ENCODE assay signal across 7 cellular contexts in the genomic region with DNA sequence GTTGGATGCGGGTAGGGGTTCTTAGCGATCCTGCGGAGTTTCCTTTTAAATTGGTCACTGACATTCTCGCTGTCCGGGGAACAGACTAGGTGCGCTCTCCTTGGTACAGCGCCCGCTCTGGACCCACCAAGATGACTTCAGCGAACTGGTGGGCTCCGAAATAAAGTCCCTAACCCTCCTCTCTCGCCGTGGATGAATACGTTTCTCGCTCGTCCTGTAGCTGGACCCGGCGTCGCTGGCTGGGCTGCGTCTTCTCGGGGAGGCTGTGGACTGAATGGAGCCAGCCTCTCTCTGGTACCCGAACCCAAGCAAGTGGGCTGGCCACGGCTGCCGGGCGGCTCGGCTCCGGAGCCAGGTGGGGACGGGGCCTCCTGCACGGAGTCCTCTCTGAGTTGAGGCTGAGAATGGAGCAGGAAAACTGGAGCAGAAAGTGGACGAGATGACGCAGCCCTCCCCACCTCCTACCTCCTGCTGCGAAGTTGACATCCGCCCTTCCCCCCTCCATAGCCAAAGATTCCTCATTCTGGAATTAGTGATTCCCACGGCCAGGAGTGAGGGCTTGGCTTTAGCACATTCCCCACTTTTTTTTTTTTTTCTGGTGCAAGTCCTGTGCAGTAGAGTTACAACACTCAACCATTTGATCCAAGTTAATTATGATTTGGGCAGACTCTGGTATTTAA. TPM values are rescaled to one million over a fixed set of nuclear protein-coding genes. Genes with fewer than 3 reads are reported as not detected.
DNase-seq lines count a peak whose midpoint lies in the region; ATAC-seq and TF ChIP-seq lines count a peak whose summit lies in the region.

No MANE protein-coding gene starts in this region.

- no peak for TF ChIP-seq CTCF in spleen (IDR thresholded peaks at IDR 0.05 in 8 of 11, conservative IDR thresholded peaks at IDR 0.05 in 3 of 11)

- no peak for ATAC-seq in activated T-helper 17 cell treated with anti-CD3 and anti-CD28 coated beads, Interleukin-2, amount 50 U/mL, for 72 hours (replicated peaks)
- ATAC-seq in GM18520 (IDR thresholded peaks at IDR 0.05; ENCODE audit: unreplicated experiment) = no peak
- no peak for ATAC-seq in GM21737 (IDR thresholded peaks at IDR 0.05; ENCODE audit: unreplicated experiment)

- DNase-seq in HCEC 1CT = peak; percentile 53
- peak; percentile 68 for DNase-seq in spleen
- DNase-seq in SHP77 (lab: John Stamatoyannopoulos, UW) = no peak

- no peak overlapping the region for H3K27ac Mint-ChIP-seq in activated T-helper 17 cell treated with anti-CD3 and anti-CD28 coated beads, Interleukin-2, amount 50 U/mL, for 72 hours

- no peaks in the 10 kb centered on the region for H3K36me3 Mint-ChIP-seq in activated T-helper 17 cell treated with anti-CD3 and anti-CD28 coated beads, Interleukin-2, amount 50 U/mL, for 72 hours (ENCODE audit: low read depth)

- intact Hi-C loops in spleen (cut with DNase I; ENCODE audit: low total_unique reads) = loop anchor here (5.0 kb wide), 1 partner anchor 287 kb away; no protein-coding TSS in a partner anchor

- H3K27ac ChIP-seq in iPS-18a (ENCODE audit: low read length) = no peak overlapping the region
- peak overlapping the region in 5 of 8 donors; percentile 33 to 84 (median 53) for H3K27ac ChIP-seq in spleen

- H3K27me3 Mint-ChIP-seq in activated T-helper 17 cell treated with anti-CD3 and anti-CD28 coated beads, Interleukin-2, amount 50 U/mL, for 72 hours = peaks cover 42% of the 10 kb centered on the region

- H3K36me3 ChIP-seq in iPS-18a (ENCODE audit: control insufficient read depth, low read depth, low read length) = no peaks in the 10 kb centered on the region
- no peaks in the 10 kb centered on the region for H3K36me3 ChIP-seq in spleen

- H3K9ac ChIP-seq in iPS-18a (ENCODE audit: low read length) = no peak overlapping the region

- H3K4me1 ChIP-seq in iPS-18a (ENCODE audit: control insufficient read depth, low read depth, low read length) (peaks cover 51% of the 10 kb centered on the region), spleen (peaks cover 15 to 80% (median 50%) of the 10 kb centered on the region in 6 donors)

- H3K4me3 Mint-ChIP-seq in activated T-helper 17 cell treated with anti-CD3 and anti-CD28 coated beads, Interleukin-2, amount 50 U/mL, for 72 hours = peak overlapping the region; percentile 53

- H3K4me3 ChIP-seq in iPS-18a (ENCODE audit: low read length) = peak overlapping the region; percentile 83
- peak overlapping the region; percentile 1 to 80 (median 58) for H3K4me3 ChIP-seq in spleen

- WGBS in spleen, 5 donors = 18 to 31% (median 22%) methylated on average over 21 to 33 of the region's 33 CpGs

- H3K9me3 Mint-ChIP-seq in activated T-helper 17 cell treated with anti-CD3 and anti-CD28 coated beads, Interleukin-2, amount 50 U/mL, for 72 hours = no peaks in the 10 kb centered on the region

- H3K27me3 ChIP-seq in iPS-18a (ENCODE audit: control insufficient read depth, insufficient read depth, low read length) = peaks cover 77% of the 10 kb centered on the region
- H3K27me3 ChIP-seq in spleen (replicated peaks in 1 of 7) = peaks cover 3 to 100% (median 42%) of the 10 kb centered on the region in 7 donors

- H3K4me1 Mint-ChIP-seq in activated T-helper 17 cell treated with anti-CD3 and anti-CD28 coated beads, Interleukin-2, amount 50 U/mL, for 72 hours = no peaks in the 10 kb centered on the region

- TF ChIP-seq POLR2A in spleen (IDR thresholded peaks at IDR 0.05) = no peak

- H3K9me3 ChIP-seq in iPS-18a (ENCODE audit: control insufficient read depth, low read depth, low read length) (no peaks in the 10 kb centered on the region), spleen (no peaks in the 10 kb centered on the region)

RNA-seq across cellular contexts. Expression of a gene that starts 1.5 kb away (rescaled TPM):
- total RNA-seq in activated T-helper 17 cell treated with anti-CD3 and anti-CD28 coated beads, Interleukin-2, amount 50 U/mL, for 72 hours = under 1 TPM in 1 of 2 donors, not detected in 1; 0.04 TPM
- total RNA-seq in spleen = 10 to 100 TPM in 5 of 7 donors, 1 to 10 TPM in 2; 6.8 to 21.1 (median 15.4) TPM
- polyA plus RNA-seq in spleen = 1 to 10 TPM in 2 of 3 donors, under 1 TPM in 1; 0.74 to 3.2 (median 1.7) TPM

Comparison
In these comparisons a context has a peak if more than half of its experiments do, and no peak if none do; other contexts are left out.
1. DNase-seq: peak in HCEC 1CT (single experiment) and spleen (single experiment); none in SHP77 (0 of 2).
2. RNA of a gene that starts 1.5 kb away (total RNA-seq): 6.8 to 21.1 TPM in spleen; 0.04 TPM in activated T-helper 17 cell treated with anti-CD3 and anti-CD28 coated beads, Interleukin-2, amount 50 U/mL, for 72 hours; every median in the first group is over 4 times any median in the second.